25 cellular contexts compared by ENCODE assay signal in the genomic region with DNA sequence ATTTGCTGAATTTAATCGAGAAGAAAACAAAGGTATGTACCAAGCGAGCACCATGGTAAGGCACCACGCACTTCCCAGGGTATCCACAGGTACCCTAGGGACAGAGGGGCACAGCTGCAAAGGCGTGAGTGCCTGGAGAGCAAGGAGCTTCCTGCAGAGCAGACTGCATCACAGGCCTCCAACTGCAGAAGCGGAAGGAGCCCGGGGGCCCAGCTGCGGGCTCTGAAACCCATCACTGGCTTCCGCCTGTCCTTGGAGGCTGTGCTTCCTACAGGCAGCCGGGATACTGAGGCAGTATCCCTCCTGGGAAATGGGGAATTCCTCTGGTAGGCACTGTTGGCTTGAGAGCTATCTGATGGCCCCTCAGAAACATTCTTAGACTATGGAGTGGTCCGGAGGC.
"Had no signal": no experiment of that assay in that cellular context is flagged by ENCODE, and none has a peak within 500 bp of the region (broad histone marks: within the 10 kb centered on the region; RNA-seq: fewer than 3 reads in every experiment).

No MANE protein-coding gene starts in this region.

- ATAC-seq: foreskin keratinocyte, heart left ventricle, left colon, left lobe of liver, lower lobe of right lung, mucosa of descending colon had no signal

- FAIRE-seq: colon, endothelial cell of umbilical vein, frontal cortex, kidney had no signal

- H3K4me2 ChIP-seq: hepatocyte had no signal

- H3K27ac ChIP-seq: coronary artery, dorsolateral prefrontal cortex, esophagus muscularis mucosa, foreskin keratinocyte, gastroesophageal sphincter, heart left ventricle, hepatocyte, left ventricle myocardium inferior, lower lobe of right lung had no signal

- H2AFZ ChIP-seq: hepatocyte had no signal

- H3K79me2 ChIP-seq: hepatocyte had no signal

- H3K36me3 ChIP-seq: esophagus muscularis mucosa, gastroesophageal sphincter, heart left ventricle, left ventricle myocardium inferior, lower lobe of right lung had no signal

- H3K9me3 ChIP-seq: esophagus muscularis mucosa, gastroesophageal sphincter, heart left ventricle, left ventricle myocardium inferior, lower lobe of right lung, mucosa of descending colon had no signal

- H3K27me3 ChIP-seq: esophagus muscularis mucosa had no signal

- DNase-seq: dermis blood vessel endothelial cell; dorsolateral prefrontal cortex; effector CD4-positive, alpha-beta T cell; effector memory CD4-positive, alpha-beta T cell; foreskin keratinocyte; heart left ventricle; hypothalamus; immature natural killer cell; islet precursor cell; kidney; kidney glomerular epithelial cell; left colon; left ventricle myocardium inferior; lower lobe of right lung; mesenchymal stem cell; mucosa of descending colon; naive B cell had no signal

- H3K4me3 ChIP-seq: coronary artery, dorsolateral prefrontal cortex, esophagus muscularis mucosa, gastroesophageal sphincter, heart left ventricle, hepatocyte, left ventricle myocardium inferior, lower lobe of right lung, mucosa of descending colon had no signal

- H3K4me1 ChIP-seq: esophagus muscularis mucosa, foreskin keratinocyte, heart left ventricle, left ventricle myocardium inferior, lower lobe of right lung had no signal
